ENCODE assay signal across 1 cellular context in genomic region chr12:110818511-110818910, GRCh38.
TF ChIP-seq lines count a peak whose summit lies in the region.

No MANE protein-coding gene starts in this region.

TF ChIP-seq in H1, 55 proteins besides CTCF, POLR2A, EP300 and RAD21 (continued from another document):
- TF ChIP-seq ATF3 (IDR thresholded peaks at IDR 0.05; ENCODE audit: insufficient read depth, low read depth, low read length) (no peak), ATF2 (IDR thresholded peaks at IDR 0.05; ENCODE audit: low read length) (no peak), RFX5 (IDR thresholded peaks at IDR 0.05; ENCODE audit: borderline replicate concordance, low read depth, low read length) (no peak), BCL11A (IDR thresholded peaks at IDR 0.05; ENCODE audit: low read depth in 2 of 2, low read length in 2 of 2) (no peak), NANOG (IDR thresholded peaks at IDR 0.05; ENCODE audit: insufficient read depth, low read depth, low read length, poor library complexity, severe bottlenecking) (no peak), ASH2L (IDR thresholded peaks at IDR 0.05; ENCODE audit: low read length) (no peak), CTBP2 (IDR thresholded peaks at IDR 0.05; ENCODE audit: borderline replicate concordance, insufficient read depth, insufficient read length, low read length) (no peak), CBX5 (IDR thresholded peaks at IDR 0.05; ENCODE audit: low read depth, low read length) (no peak), SP1 (IDR thresholded peaks at IDR 0.05; ENCODE audit: low read depth, low read length) (no peak), USF2 (IDR thresholded peaks at IDR 0.05; ENCODE audit: low read length) (no peak), RXRA (IDR thresholded peaks at IDR 0.05; ENCODE audit: insufficient read depth, low read depth, low read length) (no peak), BACH1 (IDR thresholded peaks at IDR 0.05; ENCODE audit: low read length) (no peak), KDM5A (IDR thresholded peaks at IDR 0.05; ENCODE audit: low read length) (no peak)
